8 cellular contexts compared by ENCODE assay signal in genomic region chr10:102408081-102408727, GRCh38. TPM values are rescaled to one million over a fixed set of nuclear protein-coding genes. Genes with fewer than 3 reads are reported as not detected.
DNase-seq lines count a peak whose midpoint lies in the region; ATAC-seq and TF ChIP-seq lines count a peak whose summit lies in the region.

No MANE protein-coding gene starts in this region.

- peaks cover 18% of the 10 kb centered on the region for H3K36me3 Mint-ChIP-seq in activated CD4-positive, alpha-beta T cell treated with anti-CD3 and anti-CD28 coated beads, Interleukin-2, amount 10 ng/mL, durations not matched to agents 24 days and 14 days (ENCODE audit: low read depth)
- H3K36me3 Mint-ChIP-seq in activated CD8-positive, alpha-beta memory T cell treated with anti-CD3 and anti-CD28 coated beads, Interleukin-2, amount 10 ng/mL, durations not matched to agents 7 days and 5 days, result no peaks in the 10 kb centered on the region
- no peaks in the 10 kb centered on the region for H3K36me3 Mint-ChIP-seq in stimulated activated memory B cell treated with anti-CD40 and anti-IgM and Interleukin-4, amounts not matched to agents 10 μg/mL and 1 μg/mL and 100 μg/mL, for 72 hours

- H3K9me3 ChIP-seq in hepatocyte (ENCODE audit: low read depth) (no peaks in the 10 kb centered on the region), SJCRH30 (replicated peaks) (no peaks in the 10 kb centered on the region)

- no peak for TF ChIP-seq CTCF in hepatocyte (IDR thresholded peaks at IDR 0.05; ENCODE audit: poor library complexity)

- 74% methylated on average over 13 of the region's 15 CpGs for WGBS in hepatocyte (ENCODE audit: low lambda C conversion rate, missing lambda C conversion rate)

- peak overlapping the region; percentile 86 for H3K27ac Mint-ChIP-seq in activated CD4-positive, alpha-beta T cell treated with anti-CD3 and anti-CD28 coated beads, Interleukin-2, amount 10 ng/mL, durations not matched to agents 24 days and 14 days
- H3K27ac Mint-ChIP-seq in activated CD8-positive, alpha-beta memory T cell treated with anti-CD3 and anti-CD28 coated beads, Interleukin-2, amount 10 ng/mL, durations not matched to agents 7 days and 5 days, result no peak overlapping the region
- H3K27ac Mint-ChIP-seq in stimulated activated memory B cell treated with anti-CD40 and anti-IgM and Interleukin-4, amounts not matched to agents 10 μg/mL and 1 μg/mL and 100 μg/mL, for 72 hours, result no peak overlapping the region

- CTCF ChIA-PET in activated CD8-positive, alpha-beta memory T cell treated with anti-CD3 and anti-CD28 coated beads, Interleukin-2, amount 10 ng/mL, durations not matched to agents 7 days and 5 days (lab: Charles Lee), result interaction anchor here (1.5 to 16.5 kb wide), 2 partner anchors 9 to 180 kb away, joined by 4 to 271 read pairs; partner anchors contain the start of gene ELOVL3

- H3K9me2 ChIP-seq in hepatocyte (replicated peaks; ENCODE audit: insufficient read depth), result no peaks in the 10 kb centered on the region

- H3K27ac ChIP-seq in hepatocyte (peak overlapping the region; percentile 53), SJCRH30 (no peak overlapping the region)

- H3K4me1 ChIP-seq in hepatocyte (ENCODE audit: insufficient read depth) (peaks cover 11% of the 10 kb centered on the region), SJCRH30 (peaks cover 6% of the 10 kb centered on the region)

- H3K27me3 ChIP-seq in hepatocyte (peaks cover 36% of the 10 kb centered on the region), SJCRH30 (peaks cover 9% of the 10 kb centered on the region; the same call in 1 of the 2 replicates)

- peaks cover 23% of the 10 kb centered on the region for H3K27me3 Mint-ChIP-seq in activated CD4-positive, alpha-beta T cell treated with anti-CD3 and anti-CD28 coated beads, Interleukin-2, amount 10 ng/mL, durations not matched to agents 24 days and 14 days
- peaks cover 41% of the 10 kb centered on the region for H3K27me3 Mint-ChIP-seq in activated CD8-positive, alpha-beta memory T cell treated with anti-CD3 and anti-CD28 coated beads, Interleukin-2, amount 10 ng/mL, durations not matched to agents 7 days and 5 days
- peaks cover 58% of the 10 kb centered on the region for H3K27me3 Mint-ChIP-seq in stimulated activated memory B cell treated with anti-CD40 and anti-IgM and Interleukin-4, amounts not matched to agents 10 μg/mL and 1 μg/mL and 100 μg/mL, for 72 hours

- no peaks in the 10 kb centered on the region for H3K9me3 Mint-ChIP-seq in activated CD4-positive, alpha-beta T cell treated with anti-CD3 and anti-CD28 coated beads, Interleukin-2, amount 10 ng/mL, durations not matched to agents 24 days and 14 days
- no peaks in the 10 kb centered on the region for H3K9me3 Mint-ChIP-seq in activated CD8-positive, alpha-beta memory T cell treated with anti-CD3 and anti-CD28 coated beads, Interleukin-2, amount 10 ng/mL, durations not matched to agents 7 days and 5 days (ENCODE audit: low read depth)
- no peaks in the 10 kb centered on the region for H3K9me3 Mint-ChIP-seq in stimulated activated memory B cell treated with anti-CD40 and anti-IgM and Interleukin-4, amounts not matched to agents 10 μg/mL and 1 μg/mL and 100 μg/mL, for 72 hours

- DNase-seq in activated CD4-positive, alpha-beta T cell treated with anti-CD3 and anti-CD28 coated beads, Interleukin-2, amount 10 ng/mL, durations not matched to agents 24 days and 14 days, result no peak
- no peak for DNase-seq in activated CD4-positive, alpha-beta T cell treated with anti-CD3 and anti-CD28 coated beads, Interleukin-2, amount 50 U/mL, for 4 hours
- no peak for DNase-seq in activated CD8-positive, alpha-beta memory T cell treated with anti-CD3 and anti-CD28 coated beads, Interleukin-2, amount 10 ng/mL, durations not matched to agents 7 days and 5 days
- DNase-seq in hepatocyte (ENCODE audit: low spot score), result no peak
- no peak for DNase-seq in SJCRH30
- DNase-seq in NCI-H524 treated with DMSO at 0.1 percent for 48 hours (lab: John Stamatoyannopoulos, UW), result no peak
- DNase-seq in left lobe of liver (ENCODE audit: low spot score), result no peak

- H3K4me3 Mint-ChIP-seq in activated CD4-positive, alpha-beta T cell treated with anti-CD3 and anti-CD28 coated beads, Interleukin-2, amount 10 ng/mL, durations not matched to agents 24 days and 14 days, result peak overlapping the region; percentile 83
- peak overlapping the region; percentile 40 for H3K4me3 Mint-ChIP-seq in activated CD8-positive, alpha-beta memory T cell treated with anti-CD3 and anti-CD28 coated beads, Interleukin-2, amount 10 ng/mL, durations not matched to agents 7 days and 5 days
- peak overlapping the region; percentile 42 for H3K4me3 Mint-ChIP-seq in stimulated activated memory B cell treated with anti-CD40 and anti-IgM and Interleukin-4, amounts not matched to agents 10 μg/mL and 1 μg/mL and 100 μg/mL, for 72 hours

- no peaks in the 10 kb centered on the region for H3K79me2 ChIP-seq in hepatocyte

- H2AFZ ChIP-seq in hepatocyte, result no peak overlapping the region

- H3K4me2 ChIP-seq in hepatocyte, result peak overlapping the region; percentile 96

- H3K4me3 ChIP-seq in hepatocyte (peak overlapping the region; percentile 49), SJCRH30 (no peak overlapping the region; the same call in 1 of the 2 replicates)

- ATAC-seq in activated CD8-positive, alpha-beta memory T cell treated with anti-CD3 and anti-CD28 coated beads, Interleukin-2, amount 10 ng/mL, durations not matched to agents 7 days and 5 days, result no peak
- no peak for ATAC-seq in stimulated activated memory B cell treated with anti-CD40 and anti-IgM and Interleukin-4, amounts not matched to agents 10 μg/mL and 1 μg/mL and 100 μg/mL, for 72 hours
- no peak for ATAC-seq in left lobe of liver

- intact Hi-C loops in activated CD4-positive, alpha-beta T cell treated with anti-CD3 and anti-CD28 coated beads, Interleukin-2, amount 10 ng/mL, durations not matched to agents 24 days and 14 days (cut with micrococcal nuclease), result no loop called here

- peaks cover 42% of the 10 kb centered on the region for H3K4me1 Mint-ChIP-seq in activated CD4-positive, alpha-beta T cell treated with anti-CD3 and anti-CD28 coated beads, Interleukin-2, amount 10 ng/mL, durations not matched to agents 24 days and 14 days
- H3K4me1 Mint-ChIP-seq in activated CD8-positive, alpha-beta memory T cell treated with anti-CD3 and anti-CD28 coated beads, Interleukin-2, amount 10 ng/mL, durations not matched to agents 7 days and 5 days, result peaks cover 28% of the 10 kb centered on the region
- H3K4me1 Mint-ChIP-seq in stimulated activated memory B cell treated with anti-CD40 and anti-IgM and Interleukin-4, amounts not matched to agents 10 μg/mL and 1 μg/mL and 100 μg/mL, for 72 hours, result peaks cover 46% of the 10 kb centered on the region

- no peaks in the 10 kb centered on the region for H4K20me1 ChIP-seq in hepatocyte (ENCODE audit: insufficient read depth, poor library complexity, severe bottlenecking)

- no peaks in the 10 kb centered on the region for H3K36me3 ChIP-seq in hepatocyte (replicated peaks; ENCODE audit: insufficient read depth, low read depth)
- H3K36me3 ChIP-seq in SJCRH30, result no peaks in the 10 kb centered on the region

RNA-seq across cellular contexts. Expression of gene PSD, which starts 10.4 kb away (rescaled TPM):
- 10.4 and 12.1 TPM in 2 replicates for total RNA-seq in activated CD4-positive, alpha-beta T cell treated with anti-CD3 and anti-CD28 coated beads, Interleukin-2, amount 10 ng/mL, durations not matched to agents 24 days and 14 days
- total RNA-seq in activated CD8-positive, alpha-beta memory T cell treated with anti-CD3 and anti-CD28 coated beads, Interleukin-2, amount 10 ng/mL, durations not matched to agents 7 days and 5 days, result 1 to 10 TPM; 2.8 to 2.9 TPM
- total RNA-seq in hepatocyte (9.9 and 13.1 TPM in 2 replicates), left lobe of liver (7.0 TPM)
- 20.1 and 21.5 TPM in 2 replicates for polyA plus RNA-seq in hepatocyte
- total RNA-seq in SJCRH30 (2014; rRNA removed; shearing (Covaris generic)), result 0.18 and 0.26 TPM in 2 replicates

RNA-seq across cellular contexts. Expression of gene FBXL15, which starts 12.4 kb away (rescaled TPM):
- 14.0 and 16.4 TPM in 2 replicates for total RNA-seq in activated CD4-positive, alpha-beta T cell treated with anti-CD3 and anti-CD28 coated beads, Interleukin-2, amount 10 ng/mL, durations not matched to agents 24 days and 14 days
- 10 to 100 TPM; 13.5 to 15.2 TPM for total RNA-seq in activated CD8-positive, alpha-beta memory T cell treated with anti-CD3 and anti-CD28 coated beads, Interleukin-2, amount 10 ng/mL, durations not matched to agents 7 days and 5 days
- total RNA-seq in hepatocyte (16.3 and 25.0 TPM in 2 replicates), left lobe of liver (12.7 TPM)
- 42.3 and 47.4 TPM in 2 replicates for polyA plus RNA-seq in hepatocyte
- total RNA-seq in SJCRH30 (2014; rRNA removed; shearing (Covaris generic)), result 5.8 and 6.1 TPM in 2 replicates

RNA-seq across cellular contexts. Expression of gene NFKB2, which starts 12.7 kb away (rescaled TPM):
- 300 and 311 TPM in 2 replicates for total RNA-seq in activated CD4-positive, alpha-beta T cell treated with anti-CD3 and anti-CD28 coated beads, Interleukin-2, amount 10 ng/mL, durations not matched to agents 24 days and 14 days
- total RNA-seq in activated CD8-positive, alpha-beta memory T cell treated with anti-CD3 and anti-CD28 coated beads, Interleukin-2, amount 10 ng/mL, durations not matched to agents 7 days and 5 days, result 100 to 1,000 TPM in 1 of 2 experiments, 10 to 100 TPM in 1; 78.1 to 199 TPM
- 13.0 and 23.2 TPM in 2 replicates for total RNA-seq in hepatocyte
- 27.4 and 29.6 TPM in 2 replicates for polyA plus RNA-seq in hepatocyte
- total RNA-seq in SJCRH30 (2014; rRNA removed; shearing (Covaris generic)), result 25.3 and 25.6 TPM in 2 replicates
- 9.0 TPM for total RNA-seq in left lobe of liver

RNA-seq across cellular contexts. Expression of gene CUEDC2, which starts 24.2 kb away (rescaled TPM):
- 64.2 and 67.6 TPM in 2 replicates for total RNA-seq in activated CD4-positive, alpha-beta T cell treated with anti-CD3 and anti-CD28 coated beads, Interleukin-2, amount 10 ng/mL, durations not matched to agents 24 days and 14 days
- total RNA-seq in activated CD8-positive, alpha-beta memory T cell treated with anti-CD3 and anti-CD28 coated beads, Interleukin-2, amount 10 ng/mL, durations not matched to agents 7 days and 5 days, result 10 to 100 TPM; 73.5 to 78.2 TPM
- total RNA-seq in hepatocyte (37.9 and 45.4 TPM in 2 replicates), left lobe of liver (23.4 TPM)
- polyA plus RNA-seq in hepatocyte, result 77.9 and 79.9 TPM in 2 replicates
- total RNA-seq in SJCRH30 (2014; rRNA removed; shearing (Covaris generic)), result 94.8 and 101 TPM in 2 replicates

RNA-seq across cellular contexts. Expression of gene C10orf95, which starts 43.1 kb away (rescaled TPM):
- total RNA-seq in activated CD4-positive, alpha-beta T cell treated with anti-CD3 and anti-CD28 coated beads, Interleukin-2, amount 10 ng/mL, durations not matched to agents 24 days and 14 days, result 0.33 and 0.52 TPM in 2 replicates
- total RNA-seq in activated CD8-positive, alpha-beta memory T cell treated with anti-CD3 and anti-CD28 coated beads, Interleukin-2, amount 10 ng/mL, durations not matched to agents 7 days and 5 days, result under 1 TPM in 1 of 2 experiments, not detected in 1; 0.35 TPM
- total RNA-seq in hepatocyte, result 5.6 and 7.7 TPM in 2 replicates
- 5.2 and 8.3 TPM in 2 replicates for polyA plus RNA-seq in hepatocyte
- total RNA-seq in SJCRH30 (2014; rRNA removed; shearing (Covaris generic)), result 0.08 and 0.15 TPM in 2 replicates
- not detected for total RNA-seq in left lobe of liver
